Comparison of ENCODE assay signal across 26 cellular contexts in the genomic region with DNA sequence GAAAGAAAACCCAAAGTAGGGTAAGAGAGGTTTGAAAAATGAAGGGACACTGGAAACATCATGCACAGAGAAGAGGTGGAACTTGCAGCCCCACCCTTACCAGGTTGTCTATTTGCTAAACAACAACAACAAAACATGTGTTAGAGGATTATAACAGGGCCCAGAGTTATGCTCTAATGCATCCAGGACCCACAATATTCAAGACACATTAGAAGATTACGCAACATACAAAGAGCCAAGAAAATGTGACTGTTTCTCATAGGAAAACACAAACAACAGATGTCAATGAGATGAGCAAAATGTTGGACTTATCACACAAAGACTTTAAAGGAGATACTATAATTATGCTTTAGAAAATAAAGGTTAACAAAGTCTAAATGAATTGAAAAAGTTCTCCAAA.
A peak's percentile ranks its signal among the peaks of the same experiment; 100 is the strongest.
DNase-seq lines count a peak whose midpoint lies in the region; ATAC-seq, FAIRE-seq and TF ChIP-seq lines count a peak whose summit lies in the region.
"Had no signal": no experiment of that assay in that cellular context is flagged by ENCODE, and none has a peak within 500 bp of the region (broad histone marks: within the 10 kb centered on the region; RNA-seq: fewer than 3 reads in every experiment).

No MANE protein-coding gene starts in this region.

- FAIRE-seq in GM12891 (lab: Jason Lieb, UNC): peak; percentile 9
- FAIRE-seq: GM12878, H54 had no signal

- no peaks in the 10 kb centered on the region for H3K27me3 Mint-ChIP-seq in stimulated activated naive CD8-positive, alpha-beta T cell treated with anti-CD3 and anti-CD28 coated beads, Interleukin-15, amount 100 ng/mL, for 72 hours
- H3K27me3 Mint-ChIP-seq: activated naive CD8-positive, alpha-beta T cell treated with anti-CD3 and anti-CD28 coated beads, Interleukin-2, amount 10 ng/mL, durations not matched to agents 7 days and 5 days; CD4-positive, alpha-beta memory T cell; progenitor cell of endocrine pancreas had no signal

- H3K4me3 ChIP-seq in AG10803 (ENCODE audit: low read length): no peak overlapping the region
- H3K4me3 ChIP-seq: body of pancreas, GM12878, hepatocyte, Peyer's patch, SJCRH30 had no signal

- no peak overlapping the region for H3K27ac Mint-ChIP-seq in stimulated activated naive CD8-positive, alpha-beta T cell treated with anti-CD3 and anti-CD28 coated beads, Interleukin-15, amount 100 ng/mL, for 72 hours
- H3K27ac Mint-ChIP-seq: activated naive CD8-positive, alpha-beta T cell treated with anti-CD3 and anti-CD28 coated beads, Interleukin-2, amount 10 ng/mL, durations not matched to agents 7 days and 5 days; activated T-helper 2 cell treated with anti-CD3 and anti-CD28 coated beads, Interferon-gamma antibody, Interleukin-2, Interleukin-4, amounts not matched to agents 10 μg/mL and 5 μg/mL and 100 μg/mL, durations not matched to agents 14 hours and 24 hours and 36 hours; progenitor cell of endocrine pancreas had no signal

- peaks cover 10% of the 10 kb centered on the region for H3K4me1 Mint-ChIP-seq in stimulated activated naive CD8-positive, alpha-beta T cell treated with anti-CD3 and anti-CD28 coated beads, Interleukin-15, amount 100 ng/mL, for 72 hours

- no peak for ATAC-seq in stimulated activated naive CD8-positive, alpha-beta T cell treated with anti-CD3 and anti-CD28 coated beads, Interleukin-15, amount 100 ng/mL, for 72 hours
- ATAC-seq in HG02588 (IDR thresholded peaks at IDR 0.05; ENCODE audit: unreplicated experiment) (no peak), GM18868 (IDR thresholded peaks at IDR 0.05; ENCODE audit: unreplicated experiment) (no peak), GM18861 (IDR thresholded peaks at IDR 0.05; ENCODE audit: unreplicated experiment) (no peak)
- ATAC-seq: body of pancreas, GM12878, left ventricle myocardium superior had no signal

- no peaks in the 10 kb centered on the region for H3K9me3 Mint-ChIP-seq in stimulated activated naive CD8-positive, alpha-beta T cell treated with anti-CD3 and anti-CD28 coated beads, Interleukin-15, amount 100 ng/mL, for 72 hours
- H3K9me3 Mint-ChIP-seq: activated T-helper 2 cell treated with anti-CD3 and anti-CD28 coated beads, Interferon-gamma antibody, Interleukin-2, Interleukin-4, amounts not matched to agents 10 μg/mL and 5 μg/mL and 100 μg/mL, durations not matched to agents 14 hours and 24 hours and 36 hours; CD4-positive, alpha-beta memory T cell had no signal

- no peak for TF ChIP-seq CTCF in AG10803 (conservative IDR thresholded peaks at IDR 0.05; ENCODE audit: low read length)

- H3K4me3 Mint-ChIP-seq in stimulated activated naive CD8-positive, alpha-beta T cell treated with anti-CD3 and anti-CD28 coated beads, Interleukin-15, amount 100 ng/mL, for 72 hours: no peak overlapping the region
- H3K4me3 Mint-ChIP-seq: activated naive CD8-positive, alpha-beta T cell treated with anti-CD3 and anti-CD28 coated beads, Interleukin-2, amount 10 ng/mL, durations not matched to agents 7 days and 5 days; CD4-positive, alpha-beta memory T cell had no signal

- DNase-seq in AG10803 (ENCODE audit: low read depth): peak; percentile 50
- no peak for DNase-seq in GM12891 (ENCODE audit: insufficient read length, low spot score)
- DNase-seq in amniotic epithelial cell (ENCODE audit: low read depth): peak; percentile 38
- DNase-seq in fibroblast of the conjunctiva (ENCODE audit: low read depth): peak; percentile 6
- no peak for DNase-seq in stimulated activated naive CD8-positive, alpha-beta T cell treated with anti-CD3 and anti-CD28 coated beads, Interleukin-15, amount 100 ng/mL, for 72 hours
- DNase-seq: activated CD4-positive, alpha-beta T cell treated with anti-CD3 and anti-CD28 coated beads for 48 hours; activated naive CD8-positive, alpha-beta T cell treated with anti-CD3 and anti-CD28 coated beads, Interleukin-2, amount 10 ng/mL, durations not matched to agents 7 days and 5 days; body of pancreas; CD4-positive, alpha-beta memory T cell; effector memory CD4-positive, alpha-beta T cell; KBM-7; left ventricle myocardium superior; NCI-H146; NCI-H524 treated with DMSO at 0.1 percent for 48 hours; Peyer's patch; SJCRH30; substantia nigra; T-helper 1 cell had no signal

- no peak for TF ChIP-seq POLR2A in GM12891 (IDR thresholded peaks at IDR 0.05; ENCODE audit: low read depth, low read length)

TF ChIP-seq in GM12891, 5 proteins besides CTCF, POLR2A, EP300 and RAD21:
- no peak for TF ChIP-seq PAX5 (IDR thresholded peaks at IDR 0.05; ENCODE audit: insufficient read depth, low read length, severe bottlenecking)
- no peak for TF ChIP-seq TAF1 (IDR thresholded peaks at IDR 0.05; ENCODE audit: low read depth, low read length)
- TF ChIP-seq SPI1 (IDR thresholded peaks at IDR 0.05; ENCODE audit: low read depth, low read length): no peak
- no peak for TF ChIP-seq POLR2AphosphoS5 (IDR thresholded peaks at IDR 0.05; ENCODE audit: low read depth, low read length)
- TF ChIP-seq POU2F2 (IDR thresholded peaks at IDR 0.05; ENCODE audit: low read depth, low read length): no peak

Comparison
In these comparisons a context has a peak if more than half of its experiments do, and no peak if none do; other contexts are left out.
1. DNase-seq: peak in AG10803 (single experiment), amniotic epithelial cell (single experiment) and fibroblast of the conjunctiva (single experiment); none in GM12891 (single experiment) and stimulated activated naive CD8-positive, alpha-beta T cell treated with anti-CD3 and anti-CD28 coated beads, Interleukin-15, amount 100 ng/mL, for 72 hours (0 of 2).